9 cellular contexts compared by ENCODE assay signal in the genomic region with DNA sequence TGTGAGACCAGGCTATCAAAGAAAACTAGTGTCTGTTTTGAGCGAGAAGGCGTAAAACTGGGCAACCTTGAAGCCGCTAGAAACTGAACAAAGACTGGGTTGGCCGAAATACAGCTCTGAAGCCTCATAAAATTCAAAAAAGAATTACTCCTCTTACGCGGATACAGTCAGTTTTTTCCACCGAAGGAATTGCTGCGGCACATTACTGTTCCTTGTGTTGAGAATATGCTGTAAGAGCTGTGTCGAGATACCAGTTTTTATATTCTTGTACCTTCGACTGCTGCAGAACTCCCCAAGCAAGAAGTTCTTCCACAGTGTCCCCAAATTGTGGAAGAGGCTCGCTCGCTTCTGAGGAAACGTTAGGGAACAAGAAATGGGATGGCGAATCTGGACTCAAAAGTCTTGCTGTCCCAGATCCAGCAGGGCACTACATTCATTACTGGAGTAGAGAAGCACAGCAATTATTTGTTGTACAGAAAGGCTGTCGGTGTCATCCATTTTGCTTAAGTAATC. TPM values are rescaled to one million over a fixed set of nuclear protein-coding genes. Genes with fewer than 3 reads are reported as not detected.
DNase-seq lines count a peak whose midpoint lies in the region; ATAC-seq and TF ChIP-seq lines count a peak whose summit lies in the region.
"Had no signal": no experiment of that assay in that cellular context is flagged by ENCODE, and none has a peak within 500 bp of the region (broad histone marks: within the 10 kb centered on the region; RNA-seq: fewer than 3 reads in every experiment).

No MANE protein-coding gene starts in this region.

- peak overlapping the region; percentile 93 for H3K4me2 ChIP-seq in OCI-LY3 (ENCODE audit: low read length)

- H3K9me3 ChIP-seq in CD8-positive, alpha-beta memory T cell (ENCODE audit: low read length), result no peaks in the 10 kb centered on the region
- H3K9me3 ChIP-seq in OCI-LY3 (ENCODE audit: insufficient read depth, low read length) (no peaks in the 10 kb centered on the region), ectodermal cell (ENCODE audit: control insufficient read depth, low read length) (no peaks in the 10 kb centered on the region)
- H3K9me3 ChIP-seq in naive thymus-derived CD4-positive, alpha-beta T cell (ENCODE audit: control insufficient read depth in 2 of 3, low read length in 3 of 3), result no peaks in the 10 kb centered on the region

- no peaks in the 10 kb centered on the region for H3K27me3 ChIP-seq in CD8-positive, alpha-beta memory T cell (ENCODE audit: insufficient read depth, low read length, poor library complexity, severe bottlenecking)
- H3K27me3 ChIP-seq in OCI-LY3 (ENCODE audit: low read depth, low read length), result no peaks in the 10 kb centered on the region
- peaks cover 5% of the 10 kb centered on the region for H3K27me3 ChIP-seq in ectodermal cell (ENCODE audit: control insufficient read depth, insufficient read depth, low read length, poor library complexity, severe bottlenecking)
- H3K27me3 ChIP-seq in naive thymus-derived CD4-positive, alpha-beta T cell (ENCODE audit: control insufficient read depth in 2 of 2, insufficient read depth in 2 of 2, low read length in 2 of 2), result no peaks in the 10 kb centered on the region

- peaks cover 7% of the 10 kb centered on the region; the same call in 1 of the 2 replicates for H4K20me1 ChIP-seq in OCI-LY3 (ENCODE audit: insufficient read depth, low read length)

- TF ChIP-seq CTCF in OCI-LY3 (IDR thresholded peaks at IDR 0.05; ENCODE audit: low read depth, low read length) (no peak), GM10266 (IDR thresholded peaks at IDR 0.05; ENCODE audit: control insufficient read depth, insufficient read depth, low read depth, missing control alignments) (no peak)

- peaks cover 5% of the 10 kb centered on the region for H3K4me1 ChIP-seq in CD8-positive, alpha-beta memory T cell (ENCODE audit: insufficient read depth, low read length)
- H3K4me1 ChIP-seq in OCI-LY3 (ENCODE audit: low read length) (peaks cover 8% of the 10 kb centered on the region), ectodermal cell (ENCODE audit: control insufficient read depth, insufficient read depth, low read length) (no peaks in the 10 kb centered on the region)
- peaks cover 10 to 11% of the 10 kb centered on the region in 2 donors for H3K4me1 ChIP-seq in naive thymus-derived CD4-positive, alpha-beta T cell (ENCODE audit: control insufficient read depth in 2 of 2, insufficient read depth in 2 of 2, low read length in 2 of 2)

- peak overlapping the region; percentile 98 for H2AFZ ChIP-seq in OCI-LY3 (ENCODE audit: low read depth, low read length)

- no peaks in the 10 kb centered on the region for H3K9me3 Mint-ChIP-seq in CD8-positive, alpha-beta memory T cell
- H3K9me3 Mint-ChIP-seq in naive thymus-derived CD4-positive, alpha-beta T cell, result peaks cover 0 to 2% (median 0%) of the 10 kb centered on the region in 11 donors

- CTCF ChIA-PET in CD8-positive, alpha-beta memory T cell (lab: Charles Lee), result interaction anchor here (1.1 to 2.9 kb wide), 4 partner anchors 9 to 42 kb away, joined by 3 to 12 read pairs (median 7); a partner anchor contains a TSS
- CTCF ChIA-PET in naive thymus-derived CD4-positive, alpha-beta T cell (lab: Charles Lee), result interaction anchor here (0.5 to 1.2 kb wide), 2 partner anchors 40 to 1153 kb away, joined by 4 read pairs; a partner anchor contains a TSS

- H3K4me3 Mint-ChIP-seq in CD8-positive, alpha-beta memory T cell, result peak overlapping the region; percentile 97 to 99 (median 98)
- H3K4me3 Mint-ChIP-seq in naive thymus-derived CD4-positive, alpha-beta T cell, result peak overlapping the region; percentile 88 to 99 (median 98)

- intact Hi-C loops in naive thymus-derived CD4-positive, alpha-beta T cell (cut with micrococcal nuclease), result loop anchor here in 1 of 2 donors (2.0 to 10.0 kb wide), 2 partner anchors 1723 to 1779 kb away; a partner anchor contains a TSS

- no peak for DNase-seq in CD8-positive, alpha-beta memory T cell
- peak in 1 of 9 donors; percentile 2 for DNase-seq in naive thymus-derived CD4-positive, alpha-beta T cell
- DNase-seq in HPDE6-E6E7 (ENCODE audit: extremely low spot score) (no peak), COLO829 (ENCODE audit: low spot score) (no peak), GM10266 (ENCODE audit: extremely low spot score) (no peak)

- peak overlapping the region; percentile 84 for H3K27ac ChIP-seq in CD8-positive, alpha-beta memory T cell (ENCODE audit: low read depth, low read length)
- peak overlapping the region; percentile 81 for H3K27ac ChIP-seq in OCI-LY3 (ENCODE audit: low read length)
- H3K27ac ChIP-seq in ectodermal cell (ENCODE audit: insufficient read depth, low read depth, low read length, poor library complexity, severe bottlenecking), result no peak overlapping the region
- H3K27ac ChIP-seq in naive thymus-derived CD4-positive, alpha-beta T cell (ENCODE audit: low read depth, low read length), result peak overlapping the region; percentile 90

- peaks cover 5 to 29% (median 7%) of the 10 kb centered on the region in 3 donors for H3K36me3 Mint-ChIP-seq in CD8-positive, alpha-beta memory T cell
- H3K36me3 Mint-ChIP-seq in naive thymus-derived CD4-positive, alpha-beta T cell, result peaks cover 0 to 18% (median 13%) of the 10 kb centered on the region in 5 donors

- no peaks in the 10 kb centered on the region for H3K36me3 ChIP-seq in CD8-positive, alpha-beta memory T cell (ENCODE audit: insufficient read depth, low read length)
- H3K36me3 ChIP-seq in OCI-LY3 (replicated peaks; ENCODE audit: low read depth, low read length) (peaks cover 16% of the 10 kb centered on the region), ectodermal cell (ENCODE audit: control insufficient read depth, insufficient read depth, low read length) (peaks cover 11% of the 10 kb centered on the region)
- H3K36me3 ChIP-seq in naive thymus-derived CD4-positive, alpha-beta T cell (ENCODE audit: control insufficient read depth in 2 of 3, insufficient read depth in 3 of 3, low read length in 3 of 3), result peaks cover 0 to 12% (median 9%) of the 10 kb centered on the region in 3 experiments

- peak overlapping the region; percentile 83 for H3K4me3 ChIP-seq in CD8-positive, alpha-beta memory T cell (ENCODE audit: low read length)
- peak overlapping the region; percentile 89 for H3K4me3 ChIP-seq in OCI-LY3 (ENCODE audit: low read length)
- H3K4me3 ChIP-seq in ectodermal cell (ENCODE audit: insufficient read depth, low read depth, low read length), result peak overlapping the region; percentile 99
- H3K4me3 ChIP-seq in naive thymus-derived CD4-positive, alpha-beta T cell (ENCODE audit: low read length), result peak overlapping the region; percentile 84

- POLR2A ChIA-PET in CD8-positive, alpha-beta memory T cell (lab: Charles Lee), result interaction anchor here (1.0 to 2.1 kb wide), 4 partner anchors 41 to 1782 kb away, joined by 3 to 10 read pairs (median 6); a partner anchor contains a TSS
- POLR2A ChIA-PET in naive thymus-derived CD4-positive, alpha-beta T cell (lab: Charles Lee), result interaction anchor here (0.6 to 2.4 kb wide), 16 partner anchors 19 to 1723 kb away, joined by 3 to 32 read pairs (median 4); a partner anchor contains a TSS

- 60 to 65% methylated on average over 15 of the region's 15 CpGs for WGBS in ectodermal cell, 2 experiments

- H3K4me1 Mint-ChIP-seq in CD8-positive, alpha-beta memory T cell, result peaks cover 27 to 45% (median 34%) of the 10 kb centered on the region in 3 donors
- peaks cover 9 to 51% (median 33%) of the 10 kb centered on the region in 7 donors for H3K4me1 Mint-ChIP-seq in naive thymus-derived CD4-positive, alpha-beta T cell

- peak; percentile 1 for ATAC-seq in GM21576 (IDR thresholded peaks at IDR 0.05; ENCODE audit: unreplicated experiment)
- ATAC-seq in naive thymus-derived CD4-positive, alpha-beta T cell, result no peak

- peaks cover 31% of the 10 kb centered on the region for H3K79me2 ChIP-seq in OCI-LY3 (ENCODE audit: low read length)

- peak overlapping the region; percentile 88 for H3K9ac ChIP-seq in OCI-LY3 (ENCODE audit: low read length)

- peak overlapping the region; percentile 95 to 100 (median 99) for H3K27ac Mint-ChIP-seq in CD8-positive, alpha-beta memory T cell
- H3K27ac Mint-ChIP-seq in naive thymus-derived CD4-positive, alpha-beta T cell, result peak overlapping the region; percentile 94 to 100 (median 98)

- peaks cover 4 to 20% of the 10 kb centered on the region in 2 donors for H3K27me3 Mint-ChIP-seq in CD8-positive, alpha-beta memory T cell
- H3K27me3 Mint-ChIP-seq in naive thymus-derived CD4-positive, alpha-beta T cell, result peaks cover 0 to 17% (median 15%) of the 10 kb centered on the region in 5 donors

RNA-seq across cellular contexts. Expression of a gene that starts 0.5 kb away (rescaled TPM):
- total RNA-seq in CD8-positive, alpha-beta memory T cell, result 100 to 1,000 TPM; 504 to 527 TPM
- 853 TPM for polyA plus RNA-seq in CD8-positive, alpha-beta memory T cell
- polyA plus RNA-seq in ectodermal cell (2013, experiment 1 of 4), result 212 TPM
- polyA plus RNA-seq in ectodermal cell (2013, experiment 2 of 4), result 212 TPM
- polyA plus RNA-seq in ectodermal cell (2013, experiment 3 of 4), result 205 TPM
- polyA plus RNA-seq in ectodermal cell (2013, experiment 4 of 4), result 217 TPM
- total RNA-seq in naive thymus-derived CD4-positive, alpha-beta T cell, result 100 to 1,000 TPM; 159 to 395 (median 183) TPM
- 100 to 1,000 TPM; 791 to 969 TPM for polyA plus RNA-seq in naive thymus-derived CD4-positive, alpha-beta T cell

RNA-seq across cellular contexts. Expression of a gene that starts 38.3 kb away (rescaled TPM):
- not detected for total RNA-seq in CD8-positive, alpha-beta memory T cell
- not detected for polyA plus RNA-seq in CD8-positive, alpha-beta memory T cell
- 2.5 TPM for polyA plus RNA-seq in ectodermal cell (2013, experiment 1 of 4)
- polyA plus RNA-seq in ectodermal cell (2013, experiment 2 of 4), result 2.9 TPM
- 3.1 TPM for polyA plus RNA-seq in ectodermal cell (2013, experiment 3 of 4)
- polyA plus RNA-seq in ectodermal cell (2013, experiment 4 of 4), result 4.0 TPM
- under 1 TPM in 1 of 5 experiments, not detected in 4; 0.27 TPM for total RNA-seq in naive thymus-derived CD4-positive, alpha-beta T cell
- polyA plus RNA-seq in naive thymus-derived CD4-positive, alpha-beta T cell, result not detected
- total RNA-seq: T-helper 1 cell treated with Interleukin-12 subunit alpha and Interleukin-12 subunit beta and Interleukin-4 antibody, amounts not matched to agents 30 ng/mL and 1 ng/mL, for 36 hours had no signal

RNA-seq across cellular contexts. Expression of a gene that starts 40.5 kb away (rescaled TPM):
- 10 to 100 TPM; 54.8 to 61.8 TPM for total RNA-seq in CD8-positive, alpha-beta memory T cell
- polyA plus RNA-seq in CD8-positive, alpha-beta memory T cell, result 56.3 TPM
- 63.7 TPM for polyA plus RNA-seq in ectodermal cell (2013, experiment 1 of 4)
- polyA plus RNA-seq in ectodermal cell (2013, experiment 2 of 4), result 78.4 TPM
- polyA plus RNA-seq in ectodermal cell (2013, experiment 3 of 4), result 64.4 TPM
- 68.6 TPM for polyA plus RNA-seq in ectodermal cell (2013, experiment 4 of 4)
- 10 to 100 TPM; 36.2 to 91.4 (median 61.1) TPM for total RNA-seq in naive thymus-derived CD4-positive, alpha-beta T cell
- polyA plus RNA-seq in naive thymus-derived CD4-positive, alpha-beta T cell, result 10 to 100 TPM; 26.7 to 39.4 TPM
